Comparison of ENCODE assay signal across 35 cellular contexts in genomic region chr5:146628950-146629349, GRCh38.
"Had no signal": no experiment of that assay in that cellular context is flagged by ENCODE, and none has a peak within 500 bp of the region (broad histone marks: within the 10 kb centered on the region; RNA-seq: fewer than 3 reads in every experiment).

No MANE protein-coding gene starts in this region.

- H3K9me3 ChIP-seq: adrenal gland, body of pancreas had no signal

- H3K27ac ChIP-seq: adrenal gland, body of pancreas, cardiac muscle cell, VCaP had no signal

- H3K36me3 Mint-ChIP-seq: activated CD4-positive, alpha-beta memory T cell treated with anti-CD3 and anti-CD28 coated beads for 36 hours; activated naive CD4-positive, alpha-beta T cell treated with anti-CD3 and anti-CD28 coated beads, Interleukin-2, amount 50 U/mL, for 72 hours; activated naive CD8-positive, alpha-beta T cell treated with anti-CD3 and anti-CD28 coated beads for 36 hours had no signal

- H3K27ac Mint-ChIP-seq: activated B cell treated with CpG ODN at 0.5 μM for 24 hours; activated CD4-positive, alpha-beta memory T cell treated with anti-CD3 and anti-CD28 coated beads for 36 hours; activated CD4-positive, alpha-beta T cell treated with anti-CD3 and anti-CD28 coated beads, Interleukin-2, amount 10 ng/mL, durations not matched to agents 24 days and 14 days; activated CD8-positive, alpha-beta T cell treated with anti-CD3 and anti-CD28 coated beads for 36 hours; activated naive CD4-positive, alpha-beta T cell treated with anti-CD3 and anti-CD28 coated beads for 36 hours; activated naive CD4-positive, alpha-beta T cell treated with anti-CD3 and anti-CD28 coated beads, Interleukin-2, amount 50 U/mL, for 72 hours; activated naive CD8-positive, alpha-beta T cell treated with anti-CD3 and anti-CD28 coated beads for 36 hours; activated T-cell treated with anti-CD3 and anti-CD28 coated beads, Interleukin-2, amount 50 U/mL, for 72 hours; activated T-helper 1 cell treated with anti-CD3 and anti-CD28 coated beads, Interleukin-12 subunit alpha, Interleukin-12 subunit beta, Interleukin-2, Interleukin-4 antibody, amounts not matched to agents 30 ng/mL and 10 ng/mL and 1 ng/mL, durations not matched to agents 14 hours and 24 hours and 36 hours; activated T-helper 17 cell treated with anti-CD3 and anti-CD28 coated beads, Interleukin-2, amount 50 U/mL, for 72 hours; T-helper 1 cell treated with Interleukin-12 subunit alpha and Interleukin-12 subunit beta and Interleukin-4 antibody, amounts not matched to agents 30 μg/mL and 1 μg/mL, for 36 hours; T-helper 2 cell treated with Interferon-gamma antibody and Interleukin-4, amounts not matched to agents 5 μg/mL and 100 μg/mL, for 36 hours had no signal

- H3K4me1 Mint-ChIP-seq: activated B cell treated with CpG ODN at 0.5 μM for 24 hours; activated CD4-positive, alpha-beta T cell treated with anti-CD3 and anti-CD28 coated beads, Interleukin-2, amount 10 ng/mL, durations not matched to agents 24 days and 14 days; activated naive CD8-positive, alpha-beta T cell treated with anti-CD3 and anti-CD28 coated beads for 36 hours had no signal

- H3K36me3 ChIP-seq: adrenal gland, cardiac muscle cell had no signal

- DNase-seq: activated B cell treated with CpG ODN at 0.5 μM for 24 hours; activated CD4-positive, alpha-beta memory T cell treated with anti-CD3 and anti-CD28 coated beads for 36 hours; activated CD4-positive, alpha-beta T cell treated with anti-CD3 and anti-CD28 coated beads for 4 hours; activated CD4-positive, alpha-beta T cell treated with anti-CD3 and anti-CD28 coated beads, Interleukin-2, amount 10 ng/mL, durations not matched to agents 24 days and 14 days; activated CD4-positive, alpha-beta T cell treated with anti-CD3 and anti-CD28 coated beads, Interleukin-2, amount 50 U/mL, for 1 hour; activated CD4-positive, alpha-beta T cell treated with anti-CD3 and anti-CD28 coated beads, Interleukin-2, amount 50 U/mL, for 4 hours; activated CD4-positive, CD25-positive, alpha-beta regulatory T cell treated with anti-CD3 and anti-CD28 coated beads, Interleukin-2, amount 50 U/mL, for 72 hours; activated CD8-positive, alpha-beta memory T cell treated with anti-CD3 and anti-CD28 coated beads, Interleukin-2, amount 50 U/mL, for 4 hours; activated CD8-positive, alpha-beta T cell treated with anti-CD3 and anti-CD28 coated beads for 36 hours; activated effector memory CD4-positive, alpha-beta T cell treated with anti-CD3 and anti-CD28 coated beads, Interleukin-2, amount 50 U/mL, for 16 hours; activated gamma-delta T cell treated with Interleukin-2 at 50 U/mL for 16 hours; activated naive CD4-positive, alpha-beta T cell; activated naive CD4-positive, alpha-beta T cell treated with anti-CD3 and anti-CD28 coated beads for 36 hours; activated naive CD4-positive, alpha-beta T cell treated with anti-CD3 and anti-CD28 coated beads, Interleukin-2, amount 50 U/mL, for 16 hours; activated naive CD8-positive, alpha-beta T cell treated with anti-CD3 and anti-CD28 coated beads for 36 hours; activated T-cell treated with anti-CD3 and anti-CD28 coated beads for 4 hours; activated T-cell treated with anti-CD3 and anti-CD28 coated beads, Interleukin-2, amount 50 U/mL, for 1 hour; activated T-cell treated with anti-CD3 and anti-CD28 coated beads, Interleukin-2, amount 50 U/mL, for 4 hours; activated T-cell treated with anti-CD3 and anti-CD28 coated beads, Interleukin-2, amount 50 U/mL, for 72 hours; adrenal gland; amniotic stem cell; aorta; body of pancreas; caudate nucleus; cerebellar nuclear complex; T-helper 2 cell; T-helper 9 cell had no signal

- ATAC-seq: activated CD8-positive, alpha-beta T cell treated with anti-CD3 and anti-CD28 coated beads for 36 hours; activated naive CD4-positive, alpha-beta T cell treated with anti-CD3 and anti-CD28 coated beads, Interleukin-2, amount 50 U/mL, for 72 hours; activated T-cell treated with anti-CD3 and anti-CD28 coated beads, Interleukin-2, amount 50 U/mL, for 4 hours; activated T-cell treated with anti-CD3 and anti-CD28 coated beads, Interleukin-2, amount 50 U/mL, for 72 hours; activated T-helper 17 cell treated with anti-CD3 and anti-CD28 coated beads, Interleukin-2, amount 50 U/mL, for 72 hours; body of pancreas had no signal

- H3K4me3 Mint-ChIP-seq: activated B cell treated with CpG ODN at 0.5 μM for 24 hours; activated CD4-positive, alpha-beta memory T cell treated with anti-CD3 and anti-CD28 coated beads for 36 hours; activated CD4-positive, alpha-beta T cell treated with anti-CD3 and anti-CD28 coated beads, Interleukin-2, amount 10 ng/mL, durations not matched to agents 24 days and 14 days; activated CD8-positive, alpha-beta T cell treated with anti-CD3 and anti-CD28 coated beads for 36 hours; activated naive CD4-positive, alpha-beta T cell treated with anti-CD3 and anti-CD28 coated beads for 36 hours; activated naive CD8-positive, alpha-beta T cell treated with anti-CD3 and anti-CD28 coated beads for 36 hours; activated T-cell treated with anti-CD3 and anti-CD28 coated beads, Interleukin-2, amount 50 U/mL, for 4 hours; activated T-cell treated with anti-CD3 and anti-CD28 coated beads, Interleukin-2, amount 50 U/mL, for 72 hours; activated T-helper 1 cell treated with anti-CD3 and anti-CD28 coated beads, Interleukin-12 subunit alpha, Interleukin-12 subunit beta, Interleukin-2, Interleukin-4 antibody, amounts not matched to agents 30 ng/mL and 10 ng/mL and 1 ng/mL, durations not matched to agents 14 hours and 24 hours and 36 hours; activated T-helper 17 cell treated with anti-CD3 and anti-CD28 coated beads, Interleukin-2, amount 50 U/mL, for 72 hours; central memory CD8-positive, alpha-beta T cell; T-helper 1 cell treated with Interleukin-12 subunit alpha and Interleukin-12 subunit beta and Interleukin-4 antibody, amounts not matched to agents 30 μg/mL and 1 μg/mL, for 36 hours; T-helper 2 cell treated with Interferon-gamma antibody and Interleukin-4, amounts not matched to agents 5 μg/mL and 100 μg/mL, for 36 hours had no signal

- H3K4me3 ChIP-seq: adrenal gland, body of pancreas, cardiac muscle cell had no signal

- H3K27me3 ChIP-seq: adrenal gland, body of pancreas, cardiac muscle cell had no signal

- H3K9me3 Mint-ChIP-seq: activated B cell treated with CpG ODN at 0.5 μM for 24 hours; activated CD4-positive, alpha-beta memory T cell treated with anti-CD3 and anti-CD28 coated beads for 36 hours; activated CD4-positive, alpha-beta T cell treated with anti-CD3 and anti-CD28 coated beads, Interleukin-2, amount 10 ng/mL, durations not matched to agents 24 days and 14 days; activated CD8-positive, alpha-beta T cell treated with anti-CD3 and anti-CD28 coated beads for 36 hours; activated naive CD4-positive, alpha-beta T cell treated with anti-CD3 and anti-CD28 coated beads for 36 hours; activated naive CD4-positive, alpha-beta T cell treated with anti-CD3 and anti-CD28 coated beads, Interleukin-2, amount 50 U/mL, for 72 hours; activated T-cell treated with anti-CD3 and anti-CD28 coated beads, Interleukin-2, amount 50 U/mL, for 4 hours; activated T-cell treated with anti-CD3 and anti-CD28 coated beads, Interleukin-2, amount 50 U/mL, for 72 hours; activated T-helper 1 cell treated with anti-CD3 and anti-CD28 coated beads, Interleukin-12 subunit alpha, Interleukin-12 subunit beta, Interleukin-2, Interleukin-4 antibody, amounts not matched to agents 30 ng/mL and 10 ng/mL and 1 ng/mL, durations not matched to agents 14 hours and 24 hours and 36 hours; activated T-helper 17 cell treated with anti-CD3 and anti-CD28 coated beads, Interleukin-2, amount 50 U/mL, for 72 hours; central memory CD8-positive, alpha-beta T cell; T-helper 1 cell treated with Interleukin-12 subunit alpha and Interleukin-12 subunit beta and Interleukin-4 antibody, amounts not matched to agents 30 μg/mL and 1 μg/mL, for 36 hours; T-helper 2 cell treated with Interferon-gamma antibody and Interleukin-4, amounts not matched to agents 5 μg/mL and 100 μg/mL, for 36 hours had no signal

- H3K4me1 ChIP-seq: adrenal gland, body of pancreas had no signal
